In the genomic region with DNA sequence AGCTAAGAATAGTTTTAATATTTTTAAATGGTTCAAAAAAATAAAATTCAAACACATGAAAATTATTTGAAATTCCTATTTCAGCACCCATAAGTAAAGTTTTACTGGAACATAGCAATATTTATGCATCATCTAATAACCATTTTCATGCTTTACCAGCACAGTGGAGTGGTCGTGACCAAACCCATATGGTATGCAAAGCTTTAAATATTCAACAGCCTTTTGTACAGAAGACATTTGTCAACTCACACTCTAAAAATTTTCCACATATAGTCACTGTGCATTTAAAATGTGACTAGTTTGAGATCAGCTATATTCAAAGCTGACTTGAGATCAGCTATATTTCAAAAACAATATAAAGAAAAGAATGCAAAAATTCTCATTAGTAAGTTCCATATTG, we compare ENCODE assay signal across 22 cellular contexts. TPM values are rescaled to one million over a fixed set of nuclear protein-coding genes. Genes with fewer than 3 reads are reported as not detected.
A peak's percentile ranks its signal among the peaks of the same experiment; 100 is the strongest.
DNase-seq lines count a peak whose midpoint lies in the region; ATAC-seq and TF ChIP-seq lines count a peak whose summit lies in the region.
"Had no signal": no experiment of that assay in that cellular context is flagged by ENCODE, and none has a peak within 500 bp of the region (broad histone marks: within the 10 kb centered on the region; RNA-seq: fewer than 3 reads in every experiment).

No MANE protein-coding gene starts in this region.

- ATAC-seq in SK-N-SH treated with all-trans-retinoic acid at 6 μM for 48 hours (peak; percentile 74), GM18498 (IDR thresholded peaks at IDR 0.05; ENCODE audit: unreplicated experiment) (no peak), HG02852 (IDR thresholded peaks at IDR 0.05; ENCODE audit: unreplicated experiment) (no peak)
- ATAC-seq: left lung had no signal

- no peak overlapping the region for H3K14ac ChIP-seq in trophoblast cell (ENCODE audit: low read length)

- peaks cover 23% of the 10 kb centered on the region for H3K4me1 ChIP-seq in fibroblast of lung (ENCODE audit: control insufficient read depth, extremely low read depth, insufficient read depth, low read length)
- H3K4me1 ChIP-seq in trophoblast cell (ENCODE audit: control insufficient read depth in 1 of 2, insufficient read depth in 2 of 2, low read length in 2 of 2), result peaks cover 0 to 3% of the 10 kb centered on the region in 2 experiments
- H3K4me1 ChIP-seq: BLaER1, left lung, Peyer's patch, testis had no signal

- DNase-seq in GM03348 (ENCODE audit: low spot score) (peak; percentile 13), fibroblast of lung (ENCODE audit: low read depth in 2 of 2) (peak; percentile 77 to 84), trophoblast cell (peak; percentile 61 to 87), NAMALWA (ENCODE audit: low spot score) (no peak)
- no peak for DNase-seq in activated T-helper 2 cell treated with anti-CD3 and anti-CD28 coated beads, Interferon-gamma antibody, Interleukin-2, Interleukin-4, amounts not matched to agents 10 μg/mL and 5 μg/mL and 100 μg/mL, durations not matched to agents 14 hours and 24 hours and 36 hours (ENCODE audit: low spot score)
- DNase-seq: activated CD4-positive, alpha-beta memory T cell treated with anti-CD3 and anti-CD28 coated beads for 36 hours; adrenal gland; left lung; NCI-H1092; NCI-H2107; NCI-H774; ovary; Peyer's patch; stimulated activated CD4-positive, alpha-beta T cell treated with anti-CD3 and anti-CD28 coated beads, Interleukin-4, amount 100 ng/mL, for 4 hours; testis had no signal

- H3K9me3 ChIP-seq in fibroblast of lung (ENCODE audit: control insufficient read depth, insufficient read depth, low read depth, low read length) (no peaks in the 10 kb centered on the region), trophoblast cell (ENCODE audit: insufficient read depth, low read depth, low read length) (no peaks in the 10 kb centered on the region)
- H3K9me3 ChIP-seq: adrenal gland, BLaER1, left lung, ovary, Peyer's patch, testis had no signal

- H4K12ac ChIP-seq in trophoblast cell (ENCODE audit: low read depth, low read length), result no peak overlapping the region

- no peak overlapping the region for H2BK120ac ChIP-seq in trophoblast cell (ENCODE audit: insufficient read depth, low read length, poor library complexity)

- H3K27me3 Mint-ChIP-seq in activated T-helper 2 cell treated with anti-CD3 and anti-CD28 coated beads, Interferon-gamma antibody, Interleukin-2, Interleukin-4, amounts not matched to agents 10 μg/mL and 5 μg/mL and 100 μg/mL, durations not matched to agents 14 hours and 24 hours and 36 hours (ENCODE audit: low read depth), result no peaks in the 10 kb centered on the region
- H3K27me3 Mint-ChIP-seq: activated CD4-positive, alpha-beta memory T cell treated with anti-CD3 and anti-CD28 coated beads for 36 hours; dendritic cell treated with granulocyte-macrophage colony-stimulating factor and Interleukin-4, amounts not matched to agents 40 ng/mL and 50 ng/mL, for 4 days; IgD-negative memory B cell had no signal

- no peak overlapping the region for H3K18ac ChIP-seq in trophoblast cell (ENCODE audit: low read length)

- no peak overlapping the region for H2AFZ ChIP-seq in fibroblast of lung (ENCODE audit: low read length)
- H2AFZ ChIP-seq in trophoblast cell (ENCODE audit: insufficient read depth, low read length, poor library complexity), result no peak overlapping the region

- WGBS in trophoblast cell (ENCODE audit: extremely low coverage, insufficient coverage, insufficient read length), result no CpG with 5 or more reads among the region's 1 CpG

- H3K4me3 ChIP-seq in fibroblast of lung (replicated peaks in 1 of 4; ENCODE audit: control extremely low read depth in 1 of 4, insufficient read depth in 1 of 4, low read depth in 3 of 4, low read length in 4 of 4), result no peak overlapping the region
- no peak overlapping the region for H3K4me3 ChIP-seq in trophoblast cell (ENCODE audit: low read depth, low read length)
- H3K4me3 ChIP-seq: adrenal gland, BLaER1, left lung, ovary, Peyer's patch, testis had no signal

- H3K27ac Mint-ChIP-seq in activated T-helper 2 cell treated with anti-CD3 and anti-CD28 coated beads, Interferon-gamma antibody, Interleukin-2, Interleukin-4, amounts not matched to agents 10 μg/mL and 5 μg/mL and 100 μg/mL, durations not matched to agents 14 hours and 24 hours and 36 hours, result no peak overlapping the region
- H3K27ac Mint-ChIP-seq: activated CD4-positive, alpha-beta memory T cell treated with anti-CD3 and anti-CD28 coated beads for 36 hours had no signal

- H3K36me3 Mint-ChIP-seq in activated T-helper 2 cell treated with anti-CD3 and anti-CD28 coated beads, Interferon-gamma antibody, Interleukin-2, Interleukin-4, amounts not matched to agents 10 μg/mL and 5 μg/mL and 100 μg/mL, durations not matched to agents 14 hours and 24 hours and 36 hours (ENCODE audit: low read depth), result peaks cover 68% of the 10 kb centered on the region

- H3K9me3 Mint-ChIP-seq in activated T-helper 2 cell treated with anti-CD3 and anti-CD28 coated beads, Interferon-gamma antibody, Interleukin-2, Interleukin-4, amounts not matched to agents 10 μg/mL and 5 μg/mL and 100 μg/mL, durations not matched to agents 14 hours and 24 hours and 36 hours, result no peaks in the 10 kb centered on the region
- H3K9me3 Mint-ChIP-seq: activated CD4-positive, alpha-beta memory T cell treated with anti-CD3 and anti-CD28 coated beads for 36 hours; dendritic cell treated with granulocyte-macrophage colony-stimulating factor and Interleukin-4, amounts not matched to agents 40 ng/mL and 50 ng/mL, for 4 days; IgD-negative memory B cell had no signal

- no peak overlapping the region for H3K9ac ChIP-seq in fibroblast of lung (ENCODE audit: insufficient read depth, low read length)
- no peak overlapping the region for H3K9ac ChIP-seq in trophoblast cell (ENCODE audit: low read length)
- H3K9ac ChIP-seq: BLaER1 had no signal

- H3K79me1 ChIP-seq in trophoblast cell (ENCODE audit: low read length), result no peaks in the 10 kb centered on the region

- peaks cover 25% of the 10 kb centered on the region for H3K79me2 ChIP-seq in fibroblast of lung (ENCODE audit: control insufficient read depth, insufficient read depth, low read length)
- H3K79me2 ChIP-seq in trophoblast cell (ENCODE audit: control insufficient read depth, insufficient read depth, low read length, poor library complexity), result peaks cover 2% of the 10 kb centered on the region

- H3K4me3 Mint-ChIP-seq in activated T-helper 2 cell treated with anti-CD3 and anti-CD28 coated beads, Interferon-gamma antibody, Interleukin-2, Interleukin-4, amounts not matched to agents 10 μg/mL and 5 μg/mL and 100 μg/mL, durations not matched to agents 14 hours and 24 hours and 36 hours (ENCODE audit: low read depth), result no peak overlapping the region
- H3K4me3 Mint-ChIP-seq: activated CD4-positive, alpha-beta memory T cell treated with anti-CD3 and anti-CD28 coated beads for 36 hours; dendritic cell treated with granulocyte-macrophage colony-stimulating factor and Interleukin-4, amounts not matched to agents 40 ng/mL and 50 ng/mL, for 4 days; IgD-negative memory B cell had no signal

- H3K4me1 Mint-ChIP-seq in activated T-helper 2 cell treated with anti-CD3 and anti-CD28 coated beads, Interferon-gamma antibody, Interleukin-2, Interleukin-4, amounts not matched to agents 10 μg/mL and 5 μg/mL and 100 μg/mL, durations not matched to agents 14 hours and 24 hours and 36 hours (ENCODE audit: low read depth), result peaks cover 6% of the 10 kb centered on the region

- H3K36me3 ChIP-seq in fibroblast of lung (ENCODE audit: control insufficient read depth, insufficient read depth, low read length), result no peaks in the 10 kb centered on the region
- peaks cover 21 to 22% of the 10 kb centered on the region in 2 experiments for H3K36me3 ChIP-seq in trophoblast cell (ENCODE audit: control insufficient read depth in 1 of 2, insufficient read depth in 2 of 2, low read length in 2 of 2)
- H3K36me3 ChIP-seq: ovary had no signal

- no peak overlapping the region for H3K27ac ChIP-seq in fibroblast of lung (ENCODE audit: insufficient read depth, low read length)
- H3K27ac ChIP-seq in trophoblast cell (ENCODE audit: low read depth, low read length), result no peak overlapping the region
- H3K27ac ChIP-seq: adrenal gland, BLaER1, left lung, ovary, Peyer's patch, testis, VCaP had no signal

- no peak for TF ChIP-seq CTCF in fibroblast of lung (conservative IDR thresholded peaks at IDR 0.05 in 1 of 2, IDR thresholded peaks at IDR 0.05 in 1 of 2; ENCODE audit: low read depth in 1 of 2, low read length in 2 of 2)

- no peak overlapping the region for H4K8ac ChIP-seq in trophoblast cell (ENCODE audit: low read depth, low read length)

- H3K27me3 ChIP-seq in fibroblast of lung (ENCODE audit: control insufficient read depth, insufficient read depth, low read length) (no peaks in the 10 kb centered on the region), trophoblast cell (ENCODE audit: insufficient read depth, low read length) (no peaks in the 10 kb centered on the region)
- H3K27me3 ChIP-seq: adrenal gland, BLaER1, left lung, ovary, Peyer's patch, testis had no signal

- no peak overlapping the region for H4K91ac ChIP-seq in trophoblast cell (ENCODE audit: low read depth, low read length)

- no peak overlapping the region for H3K4ac ChIP-seq in trophoblast cell (ENCODE audit: low read depth, low read length)

- H3K23ac ChIP-seq in trophoblast cell (ENCODE audit: low read length), result no peak overlapping the region

- peak overlapping the region; percentile 32 for H3K4me2 ChIP-seq in fibroblast of lung (ENCODE audit: extremely low read depth, insufficient read depth, low read length)
- H3K4me2 ChIP-seq in trophoblast cell (ENCODE audit: low read length), result no peak overlapping the region
- H3K4me2 ChIP-seq: BLaER1 had no signal

- H2BK12ac ChIP-seq in trophoblast cell (ENCODE audit: low read length), result no peak overlapping the region

- intact Hi-C loops in activated T-helper 2 cell treated with anti-CD3 and anti-CD28 coated beads, Interferon-gamma antibody, Interleukin-2, Interleukin-4, amounts not matched to agents 10 μg/mL and 5 μg/mL and 100 μg/mL, durations not matched to agents 14 hours and 24 hours and 36 hours (cut with micrococcal nuclease), result no loop called here

- no peak overlapping the region for H2AK5ac ChIP-seq in trophoblast cell (ENCODE audit: low read length)

- H2BK5ac ChIP-seq in trophoblast cell (ENCODE audit: low read depth, low read length, poor library complexity), result no peak overlapping the region

- H4K20me1 ChIP-seq in fibroblast of lung (ENCODE audit: control insufficient read depth, extremely low read depth, insufficient read depth, low read length), result no peaks in the 10 kb centered on the region

TF ChIP-seq in SK-N-SH treated with all-trans-retinoic acid at 6 μM for 48 hours, 23 proteins besides CTCF, POLR2A, EP300 and RAD21 (continues in another document):
- TF ChIP-seq RARB (CRISPR knock-in tag; IDR thresholded peaks at IDR 0.05), result no peak
- no peak for TF ChIP-seq BACH2 (CRISPR knock-in tag; IDR thresholded peaks at IDR 0.05; ENCODE audit: borderline replicate concordance)
- no peak for TF ChIP-seq ZNF8 (CRISPR knock-in tag; IDR thresholded peaks at IDR 0.05)

RNA-seq across cellular contexts. Expression of a gene that starts 46.2 kb away (rescaled TPM):
- 46.7 and 54.2 TPM in 2 replicates for total RNA-seq in fibroblast of lung
- polyA plus RNA-seq in fibroblast of lung, result 37.4 and 48.2 TPM in 2 replicates
- 25.7 and 32.9 TPM in 2 replicates for polyA plus RNA-seq in fibroblast of lung (2012)
- polyA minus RNA-seq in fibroblast of lung (ENCODE audit: low replicate concordance), result 66.5 and 88.6 TPM in 2 replicates
- 48.9 and 50.0 TPM in 2 replicates for polyA plus RNA-seq in trophoblast cell (2013)
- total RNA-seq in activated T-helper 2 cell treated with anti-CD3 and anti-CD28 coated beads, Interferon-gamma antibody, Interleukin-2, Interleukin-4, amounts not matched to agents 10 μg/mL and 5 μg/mL and 100 μg/mL, durations not matched to agents 14 hours and 24 hours and 36 hours, result 121 and 127 TPM in 2 replicates

Comparison
In these comparisons a context has a peak if more than half of its experiments do, and no peak if none do; other contexts are left out.
1. DNase-seq: peak in GM03348 (single experiment), fibroblast of lung (2 of 2) and trophoblast cell (2 of 2); none in NAMALWA (single experiment) and activated T-helper 2 cell treated with anti-CD3 and anti-CD28 coated beads, Interferon-gamma antibody, Interleukin-2, Interleukin-4, amounts not matched to agents 10 μg/mL and 5 μg/mL and 100 μg/mL, durations not matched to agents 14 hours and 24 hours and 36 hours (single experiment).